23 cellular contexts compared by ENCODE assay signal in the genomic region with DNA sequence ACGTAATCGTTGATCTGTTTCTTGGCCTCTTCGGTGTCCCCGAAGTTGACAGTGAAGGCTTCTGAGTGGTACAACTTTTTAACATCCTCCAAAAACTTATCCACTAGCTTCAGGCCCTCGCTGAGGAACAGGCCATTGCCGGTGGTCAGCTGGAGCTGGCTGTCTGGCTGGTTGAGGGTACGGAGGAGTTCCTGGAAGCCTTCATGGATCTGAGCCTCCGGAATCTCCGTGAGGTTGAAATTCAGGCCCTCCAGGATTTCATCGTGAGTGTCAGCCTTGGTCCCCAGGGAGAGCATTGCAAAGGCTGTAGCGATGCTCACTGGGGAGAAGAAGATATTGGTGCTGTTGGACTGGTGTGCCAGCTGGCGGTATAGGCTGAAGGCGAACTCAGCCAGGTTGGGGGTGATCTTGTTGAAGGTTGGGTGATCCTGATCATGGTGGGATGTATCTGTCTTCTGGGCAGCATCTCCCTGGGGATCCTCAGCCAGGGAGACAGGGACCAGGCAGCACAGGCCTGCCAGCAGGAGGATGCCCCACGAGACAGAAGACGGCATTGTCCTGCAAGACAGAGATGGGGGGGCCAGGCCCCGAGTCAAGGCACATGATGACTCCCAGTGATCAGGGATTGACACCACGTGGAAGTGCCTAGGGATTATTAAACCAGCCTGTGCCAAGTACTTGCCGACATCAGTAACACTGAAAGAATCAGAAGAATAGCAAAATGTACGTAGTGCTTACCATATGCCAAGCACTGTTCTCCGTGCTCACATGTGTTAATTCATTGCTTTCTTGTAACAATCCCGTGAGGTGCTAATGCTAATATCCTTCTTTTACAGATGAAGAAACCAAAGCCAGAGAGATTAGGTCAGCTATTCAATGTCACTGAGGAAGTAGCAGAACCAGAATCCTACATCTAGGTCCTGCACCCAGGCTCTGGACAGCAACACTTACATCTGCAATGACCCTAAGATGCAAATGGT. TPM values are rescaled to one million over a fixed set of nuclear protein-coding genes. Genes with fewer than 3 reads are reported as not detected.
"Had no signal": no experiment of that assay in that cellular context is flagged by ENCODE, and none has a peak within 500 bp of the region (broad histone marks: within the 10 kb centered on the region; RNA-seq: fewer than 3 reads in every experiment).

No MANE protein-coding gene starts in this region.

- H3K27me3 ChIP-seq: body of pancreas, left lung, pancreas, stomach, upper lobe of left lung had no signal

- H3K27ac ChIP-seq: body of pancreas, left lung, pancreas, stomach had no signal

- H3K9me3 ChIP-seq: body of pancreas, left lung, pancreas, stomach, upper lobe of left lung had no signal

- H3K4me3 ChIP-seq: body of pancreas, left lung, pancreas, smooth muscle cell, stomach, upper lobe of left lung had no signal

- H3K36me3 ChIP-seq: pancreas had no signal

- H3K4me3 Mint-ChIP-seq: activated CD4-positive, alpha-beta T cell treated with anti-CD3 and anti-CD28 coated beads, Interleukin-2, amount 10 ng/mL, durations not matched to agents 7 days and 5 days; activated naive CD4-positive, alpha-beta T cell treated with anti-CD3 and anti-CD28 coated beads for 36 hours; memory B cell; naive B cell; neural crest cell; stimulated activated effector memory CD8-positive, alpha-beta T cell treated with anti-CD3 and anti-CD28 coated beads, Interleukin-12 subunit alpha, Interleukin-12 subunit beta, amount 100 ng/mL, for 72 hours had no signal

- H3K27me3 Mint-ChIP-seq: activated CD4-positive, alpha-beta T cell treated with anti-CD3 and anti-CD28 coated beads, Interleukin-2, amount 10 ng/mL, durations not matched to agents 7 days and 5 days; naive B cell had no signal

- H3K9me3 Mint-ChIP-seq: activated CD4-positive, alpha-beta T cell treated with anti-CD3 and anti-CD28 coated beads, Interleukin-2, amount 10 ng/mL, durations not matched to agents 7 days and 5 days; activated naive CD4-positive, alpha-beta T cell treated with anti-CD3 and anti-CD28 coated beads for 36 hours; memory B cell; neural crest cell; stimulated activated effector memory CD8-positive, alpha-beta T cell treated with anti-CD3 and anti-CD28 coated beads, Interleukin-12 subunit alpha, Interleukin-12 subunit beta, amount 100 ng/mL, for 72 hours had no signal

- H3K4me2 ChIP-seq: smooth muscle cell had no signal

- ATAC-seq: body of pancreas; left lung; pancreas; sciatic nerve; stimulated activated effector memory CD8-positive, alpha-beta T cell treated with anti-CD3 and anti-CD28 coated beads, Interleukin-12 subunit alpha, Interleukin-12 subunit beta, amount 100 ng/mL, for 72 hours had no signal

- DNase-seq: activated CD4-positive, alpha-beta T cell treated with anti-CD3 and anti-CD28 coated beads, Interleukin-2, amount 10 ng/mL, durations not matched to agents 7 days and 5 days; activated CD4-positive, CD25-positive, alpha-beta regulatory T cell; activated naive CD4-positive, alpha-beta T cell treated with anti-CD3 and anti-CD28 coated beads for 36 hours; erythroblast; kidney; naive B cell; pancreas; stimulated activated CD4-positive, alpha-beta T cell treated with anti-CD3 and anti-CD28 coated beads, Interleukin-4, amount 100 ng/mL, for 24 hours; stomach; T1000; upper lobe of left lung had no signal

- H3K4me1 ChIP-seq: pancreas had no signal

- H3K36me3 Mint-ChIP-seq: memory B cell; naive B cell; stimulated activated effector memory CD8-positive, alpha-beta T cell treated with anti-CD3 and anti-CD28 coated beads, Interleukin-12 subunit alpha, Interleukin-12 subunit beta, amount 100 ng/mL, for 72 hours had no signal

- H3K27ac Mint-ChIP-seq: activated CD4-positive, alpha-beta T cell treated with anti-CD3 and anti-CD28 coated beads, Interleukin-2, amount 10 ng/mL, durations not matched to agents 7 days and 5 days; activated naive CD4-positive, alpha-beta T cell treated with anti-CD3 and anti-CD28 coated beads for 36 hours; memory B cell; naive B cell; stimulated activated effector memory CD8-positive, alpha-beta T cell treated with anti-CD3 and anti-CD28 coated beads, Interleukin-12 subunit alpha, Interleukin-12 subunit beta, amount 100 ng/mL, for 72 hours had no signal

- H3K4me1 Mint-ChIP-seq: activated CD4-positive, alpha-beta T cell treated with anti-CD3 and anti-CD28 coated beads, Interleukin-2, amount 10 ng/mL, durations not matched to agents 7 days and 5 days; memory B cell; naive B cell had no signal

RNA-seq across cellular contexts. Expression of gene SERPINA1, which starts 5.4 kb away (rescaled TPM):
- total RNA-seq: neural crest cell, pulmonary artery endothelial cell had no signal

RNA-seq across cellular contexts. Expression of gene SERPINA2, which starts 16.5 kb away (rescaled TPM):
- total RNA-seq: activated CD4-positive, alpha-beta T cell treated with anti-CD3 and anti-CD28 coated beads, Interleukin-2, amount 10 ng/mL, durations not matched to agents 7 days and 5 days; activated naive CD4-positive, alpha-beta T cell treated with anti-CD3 and anti-CD28 coated beads for 36 hours; body of pancreas; frontal cortex; kidney; left lung; neural crest cell; pancreas; pulmonary artery endothelial cell; sciatic nerve; smooth muscle cell; stomach; T-helper 1 cell treated with Interleukin-12 subunit alpha and Interleukin-12 subunit beta and Interleukin-4 antibody, amounts not matched to agents 30 ng/mL and 1 ng/mL, for 36 hours; temporal lobe; upper lobe of left lung had no signal
- polyA plus RNA-seq: pancreas, smooth muscle cell, stomach had no signal

RNA-seq across cellular contexts. Expression of gene SERPINA6, which starts 59.8 kb away (rescaled TPM):
- total RNA-seq: activated CD4-positive, alpha-beta T cell treated with anti-CD3 and anti-CD28 coated beads, Interleukin-2, amount 10 ng/mL, durations not matched to agents 7 days and 5 days; activated naive CD4-positive, alpha-beta T cell treated with anti-CD3 and anti-CD28 coated beads for 36 hours; frontal cortex; left lung; mononuclear cell; neural crest cell; pulmonary artery endothelial cell; sciatic nerve; smooth muscle cell; stomach; T-helper 1 cell treated with Interleukin-12 subunit alpha and Interleukin-12 subunit beta and Interleukin-4 antibody, amounts not matched to agents 30 ng/mL and 1 ng/mL, for 36 hours; temporal lobe had no signal
- polyA plus RNA-seq: smooth muscle cell had no signal
